1 cellular context compared by ENCODE assay signal in genomic region chr17:46193626-46194392, GRCh38.
TF ChIP-seq lines count a peak whose summit lies in the region.

No MANE protein-coding gene starts in this region.

TF ChIP-seq in HEK293, 187 proteins besides CTCF, POLR2A, EP300 and RAD21 (continued from another document and continues in another):
- TF ChIP-seq PRDM2 (tag by site-specific recombination; IDR thresholded peaks at IDR 0.05; ENCODE audit: borderline replicate concordance), result no peak
- TF ChIP-seq ZNF560 (tag by site-specific recombination; IDR thresholded peaks at IDR 0.05; ENCODE audit: borderline replicate concordance), result no peak
- TF ChIP-seq ZNF19 (tag by site-specific recombination; IDR thresholded peaks at IDR 0.05; ENCODE audit: low read depth), result no peak
- peak; percentile 93 for TF ChIP-seq ZEB2 (tag by site-specific recombination; IDR thresholded peaks at IDR 0.05)
- no peak for TF ChIP-seq ZNF677 (tag by site-specific recombination; IDR thresholded peaks at IDR 0.05)
- 0 out of 2 replicates have a peak, but pooled peaks have one; percentile 3 for TF ChIP-seq ZNF37A (tag by site-specific recombination; IDR thresholded peaks at IDR 0.05)
- TF ChIP-seq ZNF624 (tag by site-specific recombination; IDR thresholded peaks at IDR 0.05), result no peak
- TF ChIP-seq ZBTB48 (tag by site-specific recombination; IDR thresholded peaks at IDR 0.05), result peak; percentile 74
- no peak for TF ChIP-seq ZNF132 (tag by site-specific recombination; IDR thresholded peaks at IDR 0.05; ENCODE audit: borderline replicate concordance)
- peak; percentile 83 for TF ChIP-seq YY2 (tag by site-specific recombination; IDR thresholded peaks at IDR 0.05)
- peak; percentile 35; the same call in 1 of the 2 replicates for TF ChIP-seq OSR2 (tag by site-specific recombination; IDR thresholded peaks at IDR 0.05)
- no peak for TF ChIP-seq ZNF202 (tag by site-specific recombination; IDR thresholded peaks at IDR 0.05; ENCODE audit: borderline replicate concordance)
- no peak; the same call in 1 of the 2 replicates for TF ChIP-seq ZNF184 (tag by site-specific recombination; IDR thresholded peaks at IDR 0.05)
- 0 out of 2 replicates have a peak, but pooled peaks have one; percentile 18 for TF ChIP-seq INSM2 (tag by site-specific recombination; IDR thresholded peaks at IDR 0.05)
- peak; percentile 70; the same call in 1 of the 2 replicates for TF ChIP-seq ZSCAN5A (tag by site-specific recombination; IDR thresholded peaks at IDR 0.05)
- TF ChIP-seq ZNF658 (tag by site-specific recombination; IDR thresholded peaks at IDR 0.05), result no peak; the same call in 1 of the 2 replicates
- TF ChIP-seq, protein P1, sequence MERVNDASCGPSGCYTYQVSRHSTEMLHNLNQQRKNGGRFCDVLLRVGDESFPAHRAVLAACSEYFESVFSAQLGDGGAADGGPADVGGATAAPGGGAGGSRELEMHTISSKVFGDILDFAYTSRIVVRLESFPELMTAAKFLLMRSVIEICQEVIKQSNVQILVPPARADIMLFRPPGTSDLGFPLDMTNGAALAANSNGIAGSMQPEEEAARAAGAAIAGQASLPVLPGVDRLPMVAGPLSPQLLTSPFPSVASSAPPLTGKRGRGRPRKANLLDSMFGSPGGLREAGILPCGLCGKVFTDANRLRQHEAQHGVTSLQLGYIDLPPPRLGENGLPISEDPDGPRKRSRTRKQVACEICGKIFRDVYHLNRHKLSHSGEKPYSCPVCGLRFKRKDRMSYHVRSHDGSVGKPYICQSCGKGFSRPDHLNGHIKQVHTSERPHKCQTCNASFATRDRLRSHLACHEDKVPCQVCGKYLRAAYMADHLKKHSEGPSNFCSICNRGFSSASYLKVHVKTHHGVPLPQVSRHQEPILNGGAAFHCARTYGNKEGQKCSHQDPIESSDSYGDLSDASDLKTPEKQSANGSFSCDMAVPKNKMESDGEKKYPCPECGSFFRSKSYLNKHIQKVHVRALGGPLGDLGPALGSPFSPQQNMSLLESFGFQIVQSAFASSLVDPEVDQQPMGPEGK (tag by site-specific recombination; IDR thresholded peaks at IDR 0.05), result peak; percentile 98
- TF ChIP-seq, protein P2, sequence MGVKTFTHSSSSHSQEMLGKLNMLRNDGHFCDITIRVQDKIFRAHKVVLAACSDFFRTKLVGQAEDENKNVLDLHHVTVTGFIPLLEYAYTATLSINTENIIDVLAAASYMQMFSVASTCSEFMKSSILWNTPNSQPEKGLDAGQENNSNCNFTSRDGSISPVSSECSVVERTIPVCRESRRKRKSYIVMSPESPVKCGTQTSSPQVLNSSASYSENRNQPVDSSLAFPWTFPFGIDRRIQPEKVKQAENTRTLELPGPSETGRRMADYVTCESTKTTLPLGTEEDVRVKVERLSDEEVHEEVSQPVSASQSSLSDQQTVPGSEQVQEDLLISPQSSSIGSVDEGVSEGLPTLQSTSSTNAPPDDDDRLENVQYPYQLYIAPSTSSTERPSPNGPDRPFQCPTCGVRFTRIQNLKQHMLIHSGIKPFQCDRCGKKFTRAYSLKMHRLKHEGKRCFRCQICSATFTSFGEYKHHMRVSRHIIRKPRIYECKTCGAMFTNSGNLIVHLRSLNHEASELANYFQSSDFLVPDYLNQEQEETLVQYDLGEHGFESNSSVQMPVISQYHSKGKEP (tag by site-specific recombination; IDR thresholded peaks at IDR 0.05), result no peak; the same call in 1 of the 2 replicates
- no peak for TF ChIP-seq ZNF280C (tag by site-specific recombination; IDR thresholded peaks at IDR 0.05)
- TF ChIP-seq ZBTB26 (tag by site-specific recombination; optimal IDR thresholded peaks at IDR 0.05), result peak; percentile 96
- no peak for TF ChIP-seq ZNF23 (tag by site-specific recombination; IDR thresholded peaks at IDR 0.05; ENCODE audit: borderline replicate concordance)
- TF ChIP-seq ZNF350 (tag by site-specific recombination; IDR thresholded peaks at IDR 0.05), result no peak
- peak; percentile 93 for TF ChIP-seq ZNF335 (tag by site-specific recombination; conservative IDR thresholded peaks at IDR 0.05)
- no peak for TF ChIP-seq ZNF266 (tag by site-specific recombination; IDR thresholded peaks at IDR 0.05; ENCODE audit: low read depth)
- TF ChIP-seq ZNF792 (tag by site-specific recombination; IDR thresholded peaks at IDR 0.05), result no peak
- TF ChIP-seq, protein P3, sequence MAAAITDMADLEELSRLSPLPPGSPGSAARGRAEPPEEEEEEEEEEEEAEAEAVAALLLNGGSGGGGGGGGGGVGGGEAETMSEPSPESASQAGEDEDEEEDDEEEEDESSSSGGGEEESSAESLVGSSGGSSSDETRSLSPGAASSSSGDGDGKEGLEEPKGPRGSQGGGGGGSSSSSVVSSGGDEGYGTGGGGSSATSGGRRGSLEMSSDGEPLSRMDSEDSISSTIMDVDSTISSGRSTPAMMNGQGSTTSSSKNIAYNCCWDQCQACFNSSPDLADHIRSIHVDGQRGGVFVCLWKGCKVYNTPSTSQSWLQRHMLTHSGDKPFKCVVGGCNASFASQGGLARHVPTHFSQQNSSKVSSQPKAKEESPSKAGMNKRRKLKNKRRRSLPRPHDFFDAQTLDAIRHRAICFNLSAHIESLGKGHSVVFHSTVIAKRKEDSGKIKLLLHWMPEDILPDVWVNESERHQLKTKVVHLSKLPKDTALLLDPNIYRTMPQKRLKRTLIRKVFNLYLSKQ (tag by site-specific recombination; IDR thresholded peaks at IDR 0.05; ENCODE audit: borderline replicate concordance), result no peak
- TF ChIP-seq IKZF3 (tag by site-specific recombination; IDR thresholded peaks at IDR 0.05), result peak; percentile 76
- no peak for TF ChIP-seq ZNF768 (tag by site-specific recombination; IDR thresholded peaks at IDR 0.05)
- no peak for TF ChIP-seq TCF7L2 (IDR thresholded peaks at IDR 0.05; ENCODE audit: borderline replicate concordance, low read depth, low read length)
- TF ChIP-seq ZNF391 (tag by site-specific recombination; IDR thresholded peaks at IDR 0.05; ENCODE audit: borderline replicate concordance, low read depth), result peak; percentile 94
- TF ChIP-seq ZNF174 (tag by site-specific recombination; IDR thresholded peaks at IDR 0.05), result no peak
- TF ChIP-seq ZSCAN16 (tag by site-specific recombination; IDR thresholded peaks at IDR 0.05), result peak; percentile 57; the same call in 1 of the 2 replicates
- TF ChIP-seq ZNF433 (tag by site-specific recombination; IDR thresholded peaks at IDR 0.05; ENCODE audit: low read depth), result no peak
- TF ChIP-seq GFI1B (tag by site-specific recombination; IDR thresholded peaks at IDR 0.05), result no peak
- peak; percentile 63; the same call in 1 of the 2 replicates for TF ChIP-seq GLI4 (tag by site-specific recombination; IDR thresholded peaks at IDR 0.05)
- TF ChIP-seq, protein P4, sequence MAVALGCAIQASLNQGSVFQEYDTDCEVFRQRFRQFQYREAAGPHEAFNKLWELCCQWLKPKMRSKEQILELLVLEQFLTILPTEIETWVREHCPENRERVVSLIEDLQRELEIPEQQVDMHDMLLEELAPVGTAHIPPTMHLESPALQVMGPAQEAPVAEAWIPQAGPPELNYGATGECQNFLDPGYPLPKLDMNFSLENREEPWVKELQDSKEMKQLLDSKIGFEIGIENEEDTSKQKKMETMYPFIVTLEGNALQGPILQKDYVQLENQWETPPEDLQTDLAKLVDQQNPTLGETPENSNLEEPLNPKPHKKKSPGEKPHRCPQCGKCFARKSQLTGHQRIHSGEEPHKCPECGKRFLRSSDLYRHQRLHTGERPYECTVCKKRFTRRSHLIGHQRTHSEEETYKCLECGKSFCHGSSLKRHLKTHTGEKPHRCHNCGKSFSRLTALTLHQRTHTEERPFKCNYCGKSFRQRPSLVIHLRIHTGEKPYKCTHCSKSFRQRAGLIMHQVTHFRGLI (tag by site-specific recombination; IDR thresholded peaks at IDR 0.05), result peak; percentile 88
- peak; percentile 70 for TF ChIP-seq ZNF341 (tag by site-specific recombination; IDR thresholded peaks at IDR 0.05; ENCODE audit: low read depth)
- 0 out of 2 replicates have a peak, but pooled peaks have one; percentile 23 for TF ChIP-seq ZNF585B (tag by site-specific recombination; IDR thresholded peaks at IDR 0.05)
- peak; percentile 25; the same call in 1 of the 2 replicates for TF ChIP-seq ZBTB21 (tag by site-specific recombination; IDR thresholded peaks at IDR 0.05)
- no peak for TF ChIP-seq ZNF529 (tag by site-specific recombination; IDR thresholded peaks at IDR 0.05; ENCODE audit: insufficient replicate concordance)
- 0 out of 2 replicates have a peak, but pooled peaks have one; percentile 33 for TF ChIP-seq ZFP69B (tag by site-specific recombination; IDR thresholded peaks at IDR 0.05)
- no peak for TF ChIP-seq ZNF701 (tag by site-specific recombination; IDR thresholded peaks at IDR 0.05)
